In the genomic region with DNA sequence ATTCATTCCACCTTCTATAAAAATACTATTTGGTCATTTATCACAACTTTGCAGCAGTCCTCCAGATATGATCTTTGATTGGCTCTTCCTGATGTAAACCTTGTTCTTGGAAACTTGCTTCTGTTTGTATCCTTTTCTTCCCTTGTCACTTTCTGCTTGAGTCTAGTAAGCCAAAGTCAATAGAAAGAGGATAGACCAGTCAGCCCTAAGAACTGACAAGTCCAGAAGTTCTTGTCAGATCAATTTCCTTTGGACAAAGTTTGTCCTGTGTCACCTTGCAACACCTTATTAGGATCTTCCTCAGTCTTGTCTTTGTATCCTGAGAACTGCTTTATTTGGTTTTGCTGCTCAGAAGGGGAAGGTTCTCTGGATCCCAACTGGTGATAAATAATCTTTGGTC, we compare ENCODE assay signal across 30 cellular contexts.
"Had no signal": no experiment of that assay in that cellular context is flagged by ENCODE, and none has a peak within 500 bp of the region (broad histone marks: within the 10 kb centered on the region; RNA-seq: fewer than 3 reads in every experiment).

No MANE protein-coding gene starts in this region.

- H3K9me3 ChIP-seq: lower lobe of right lung, neutrophil, right lobe of liver, thyroid gland, transverse colon, upper lobe of left lung, vagina had no signal

- H3K4me3 ChIP-seq: left lung, lower lobe of right lung, neural progenitor cell, right atrium auricular region, right lobe of liver, smooth muscle cell, thyroid gland, transverse colon, upper lobe of left lung, vagina had no signal

- H3K36me3 ChIP-seq: left lung, lower lobe of right lung, neural progenitor cell, neutrophil, right atrium auricular region, right lobe of liver, thyroid gland, transverse colon, upper lobe of left lung, vagina had no signal

- H3K4me2 ChIP-seq: neural progenitor cell, smooth muscle cell had no signal

- H2AFZ ChIP-seq: neural progenitor cell, parathyroid adenoma had no signal

- ATAC-seq: left colon; left lung; lower lobe of right lung; natural killer cell; right lobe of liver; stimulated activated memory B cell treated with anti-CD40 and anti-IgM and Interleukin-4, amounts not matched to agents 10 μg/mL and 1 μg/mL and 100 μg/mL, for 72 hours; stimulated activated naive CD8-positive, alpha-beta T cell treated with anti-CD3 and anti-CD28 coated beads, Interleukin-15, amount 100 ng/mL, for 72 hours had no signal

- H3K79me2 ChIP-seq: parathyroid adenoma had no signal

- H3K9ac ChIP-seq: neural progenitor cell, parathyroid adenoma had no signal

- H3K27ac ChIP-seq: left lung, lower lobe of right lung, neural progenitor cell, neutrophil, parathyroid adenoma, right atrium auricular region, right lobe of liver, thyroid gland, transverse colon, upper lobe of left lung, vagina had no signal

- H3K27me3 ChIP-seq: left lung, neural progenitor cell, neutrophil, right atrium auricular region, right lobe of liver, thyroid gland, transverse colon, upper lobe of left lung, vagina had no signal

- DNase-seq: hypothalamus; immature natural killer cell; kidney; left colon; left lung; lower lobe of right lung; mammary epithelial cell; mesenchymal stem cell; naive B cell; natural killer cell; nephron progenitor cell; occipital lobe; right lobe of liver; stimulated activated CD4-positive, alpha-beta T cell treated with anti-CD3 and anti-CD28 coated beads, Interleukin-1b, Interleukin-23, amount 100 ng/mL, for 48 hours; stimulated activated CD4-positive, alpha-beta T cell treated with anti-CD3 and anti-CD28 coated beads, Interleukin-2, amount 100 ng/mL, for 48 hours; stimulated activated CD4-positive, alpha-beta T cell treated with anti-CD3 and anti-CD28 coated beads, Interleukin-4, amount 100 ng/mL, for 4 hours; stimulated activated CD8-positive, alpha-beta memory T cell treated with anti-CD3 and anti-CD28 coated beads, Interleukin-4, amount 100 ng/mL, for 48 hours; stimulated activated naive CD4-positive, alpha-beta T cell treated with Interleukin-2 at 50 U/mL for 16 hours; stimulated activated naive CD8-positive, alpha-beta T cell treated with anti-CD3 and anti-CD28 coated beads, Interleukin-15, amount 100 ng/mL, for 72 hours; substantia nigra; thyroid gland; transverse colon; upper lobe of left lung had no signal

- H3K4me1 ChIP-seq: left lung, lower lobe of right lung, right lobe of liver, thyroid gland, transverse colon, upper lobe of left lung, vagina had no signal
